15 cellular contexts compared by ENCODE assay signal in genomic region chr16:84999200-84999599, GRCh38. TPM values are rescaled to one million over a fixed set of nuclear protein-coding genes. Genes with fewer than 3 reads are reported as not detected.
DNase-seq lines count a peak whose midpoint lies in the region; ATAC-seq and TF ChIP-seq lines count a peak whose summit lies in the region.
"Had no signal": no experiment of that assay in that cellular context is flagged by ENCODE, and none has a peak within 500 bp of the region (broad histone marks: within the 10 kb centered on the region; RNA-seq: fewer than 3 reads in every experiment).

No MANE protein-coding gene starts in this region.

- no peak overlapping the region for H3K27ac Mint-ChIP-seq in T-helper 2 cell treated with Interferon-gamma antibody and Interleukin-4, amounts not matched to agents 5 μg/mL and 100 μg/mL, for 36 hours

- no peak overlapping the region for H4K91ac ChIP-seq in neuronal stem cell (ENCODE audit: low read depth, low read length, poor library complexity)

- no peak overlapping the region for H3K14ac ChIP-seq in neuronal stem cell (ENCODE audit: low read length)

- H3K9ac ChIP-seq in neuronal stem cell (ENCODE audit: low read depth, low read length, poor library complexity): no peak overlapping the region
- H3K9ac ChIP-seq: parathyroid adenoma, SK-N-SH had no signal

- H3K4ac ChIP-seq in neuronal stem cell (ENCODE audit: low read length): no peak overlapping the region

- no peaks in the 10 kb centered on the region for H3K27me3 ChIP-seq in RWPE2 (ENCODE audit: insufficient read depth, poor library complexity, severe bottlenecking)
- no peaks in the 10 kb centered on the region for H3K27me3 ChIP-seq in esophagus squamous epithelium
- H3K27me3 ChIP-seq in prostate gland (replicated peaks; ENCODE audit: insufficient read depth): no peaks in the 10 kb centered on the region
- H3K27me3 ChIP-seq in neuronal stem cell (ENCODE audit: control insufficient read depth in 3 of 3, insufficient read depth in 3 of 3, low read depth in 1 of 3, low read length in 3 of 3): no peaks in the 10 kb centered on the region
- H3K27me3 ChIP-seq: thyroid gland had no signal

- no peak for TF ChIP-seq POLR2A in esophagus squamous epithelium (IDR thresholded peaks at IDR 0.05)
- no peak for TF ChIP-seq POLR2A in prostate gland (IDR thresholded peaks at IDR 0.05)

- no peak overlapping the region for H2BK120ac ChIP-seq in neuronal stem cell (ENCODE audit: low read depth, low read length)

- H3K4me1 Mint-ChIP-seq in T-helper 2 cell treated with Interferon-gamma antibody and Interleukin-4, amounts not matched to agents 5 μg/mL and 100 μg/mL, for 36 hours (ENCODE audit: low read depth): peaks cover 16% of the 10 kb centered on the region

- no peaks in the 10 kb centered on the region for H3K9me3 Mint-ChIP-seq in T-helper 2 cell treated with Interferon-gamma antibody and Interleukin-4, amounts not matched to agents 5 μg/mL and 100 μg/mL, for 36 hours

- no peak overlapping the region for H3K18ac ChIP-seq in neuronal stem cell (ENCODE audit: low read length)

- H3K27me3 Mint-ChIP-seq in T-helper 2 cell treated with Interferon-gamma antibody and Interleukin-4, amounts not matched to agents 5 μg/mL and 100 μg/mL, for 36 hours (ENCODE audit: low read depth): no peaks in the 10 kb centered on the region

- H3K36me3 Mint-ChIP-seq in T-helper 2 cell treated with Interferon-gamma antibody and Interleukin-4, amounts not matched to agents 5 μg/mL and 100 μg/mL, for 36 hours (ENCODE audit: low read depth): peaks cover 19% of the 10 kb centered on the region

- H3K4me2 ChIP-seq in neuronal stem cell (ENCODE audit: insufficient read depth, low read length, poor library complexity, severe bottlenecking): no peak overlapping the region
- H3K4me2 ChIP-seq: SK-N-SH had no signal

- TF ChIP-seq CTCF in RWPE2 (IDR thresholded peaks at IDR 0.05; ENCODE audit: poor library complexity, severe bottlenecking): no peak
- TF ChIP-seq CTCF in esophagus squamous epithelium (IDR thresholded peaks at IDR 0.05): no peak
- TF ChIP-seq CTCF in prostate gland (IDR thresholded peaks at IDR 0.05): no peak

- no peak overlapping the region for H2AK5ac ChIP-seq in neuronal stem cell (ENCODE audit: low read depth, low read length)

- no peak overlapping the region for H2BK12ac ChIP-seq in neuronal stem cell (ENCODE audit: low read length)

- H3K36me3 ChIP-seq in RWPE2 (ENCODE audit: low read depth) (peaks cover 51% of the 10 kb centered on the region), esophagus squamous epithelium (peaks cover 0 to 13% (median under 1%) of the 10 kb centered on the region in 3 donors), prostate gland (no peaks in the 10 kb centered on the region), neuronal stem cell (replicated peaks in 1 of 2; ENCODE audit: control insufficient read depth in 2 of 2, insufficient read depth in 2 of 2, low read length in 2 of 2) (peaks cover 9 to 37% of the 10 kb centered on the region in 2 donors)
- H3K36me3 ChIP-seq: thyroid gland had no signal

- H4K8ac ChIP-seq in neuronal stem cell (ENCODE audit: low read depth, low read length): no peak overlapping the region

- peaks cover 75% of the 10 kb centered on the region for H3K4me1 ChIP-seq in RWPE2 (ENCODE audit: insufficient read depth, poor library complexity, severe bottlenecking)
- peaks cover 55 to 93% (median 85%) of the 10 kb centered on the region in 3 donors for H3K4me1 ChIP-seq in esophagus squamous epithelium
- H3K4me1 ChIP-seq in prostate gland (replicated peaks): peaks cover 42% of the 10 kb centered on the region
- H3K4me1 ChIP-seq in neuronal stem cell (ENCODE audit: control insufficient read depth in 2 of 2, insufficient read depth in 1 of 2, low read depth in 1 of 2, low read length in 2 of 2): peaks cover 5 to 17% of the 10 kb centered on the region in 2 donors

- peaks cover 2% of the 10 kb centered on the region for H3K79me1 ChIP-seq in neuronal stem cell (ENCODE audit: low read depth, low read length)

- H2AFZ ChIP-seq in neuronal stem cell (ENCODE audit: low read length): no peak overlapping the region
- H2AFZ ChIP-seq: parathyroid adenoma had no signal

- WGBS in esophagus squamous epithelium, 2 donors: 47 to 51% methylated on average over 3 of the region's 3 CpGs
- WGBS in prostate gland: 30% methylated on average over 3 of the region's 3 CpGs
- no CpG with 5 or more reads among the region's 3 CpGs for WGBS in neuronal stem cell (ENCODE audit: extremely low coverage in 2 of 2, insufficient read length in 2 of 2, insufficient replicate concordance in 1 of 2), 2 donors

- peak overlapping the region; percentile 99 for H3K27ac ChIP-seq in RWPE2 (ENCODE audit: poor library complexity, severe bottlenecking)
- H3K27ac ChIP-seq in esophagus squamous epithelium: peak overlapping the region; percentile 81 to 90 (median 82)
- peak overlapping the region; percentile 87 to 91 for H3K27ac ChIP-seq in prostate gland
- H3K27ac ChIP-seq in neuronal stem cell (replicated peaks; ENCODE audit: low read length): no peak overlapping the region
- H3K27ac ChIP-seq: parathyroid adenoma, thyroid gland had no signal

- H3K9me3 ChIP-seq in RWPE2 (ENCODE audit: severe bottlenecking) (no peaks in the 10 kb centered on the region), esophagus squamous epithelium (no peaks in the 10 kb centered on the region), prostate gland (no peaks in the 10 kb centered on the region), neuronal stem cell (replicated peaks in 1 of 2; ENCODE audit: control insufficient read depth in 2 of 2, insufficient read depth in 1 of 2, low read depth in 1 of 2, low read length in 2 of 2) (no peaks in the 10 kb centered on the region)
- H3K9me3 ChIP-seq: SK-N-SH, thyroid gland had no signal

- H2BK15ac ChIP-seq in neuronal stem cell (ENCODE audit: low read length): no peak overlapping the region

- no peak overlapping the region for H2BK5ac ChIP-seq in neuronal stem cell (ENCODE audit: low read length)

- H3K23ac ChIP-seq in neuronal stem cell (ENCODE audit: low read depth, low read length, poor library complexity): no peak overlapping the region

- intact Hi-C loops in esophagus squamous epithelium (cut with DNase I): no loop called here
- intact Hi-C loops in prostate gland (cut with DNase I): no loop called here

- H3K4me3 ChIP-seq in RWPE2 (ENCODE audit: severe bottlenecking) (no peak overlapping the region), esophagus squamous epithelium (no peak overlapping the region), prostate gland (no peak overlapping the region), neuronal stem cell (ENCODE audit: low read length in 2 of 2) (no peak overlapping the region)
- H3K4me3 ChIP-seq: coronary artery, thyroid gland had no signal

- in situ Hi-C loops in ACHN (cut with HindIII; ENCODE audit: low pct_ligation_motif_present, low pct_unique_long_range_greater_than_20kb, low sequenced_read_pairs): no loop called here

- DNase-seq in ACHN (peak; percentile 38), RWPE2 (ENCODE audit: low spot score) (no peak), esophagus squamous epithelium (lab: John Stamatoyannopoulos, UW) (no peak), prostate gland (ENCODE audit: low spot score) (no peak), NCI-H1417 treated with DMSO at 0.1 percent for 48 hours (lab: John Stamatoyannopoulos, UW) (no peak), neuronal stem cell (ENCODE audit: low spot score) (no peak), cerebellar cortex (ENCODE audit: low spot score) (no peak)
- no peak for DNase-seq in T-helper 2 cell treated with Interferon-gamma antibody and Interleukin-4, amounts not matched to agents 5 μg/mL and 100 μg/mL, for 36 hours (ENCODE audit: low spot score)
- DNase-seq: activated CD4-positive, CD25-positive, alpha-beta regulatory T cell; NCI-H1436; NCI-H774; SK-N-SH; thyroid gland had no signal

- ATAC-seq in RWPE2 (ENCODE audit: low read depth): no peak

- H3K4me3 Mint-ChIP-seq in T-helper 2 cell treated with Interferon-gamma antibody and Interleukin-4, amounts not matched to agents 5 μg/mL and 100 μg/mL, for 36 hours: no peak overlapping the region

RNA-seq across cellular contexts. Expression of gene ZDHHC7, which starts 12.1 kb away (rescaled TPM):
- total RNA-seq in esophagus squamous epithelium: 10 to 100 TPM; 31.2 to 41.2 (median 38.6) TPM
- 10 to 100 TPM; 64.6 TPM for total RNA-seq in prostate gland
- 32.5 TPM for polyA plus RNA-seq in neuronal stem cell (2013, experiment 1 of 2)
- polyA plus RNA-seq in neuronal stem cell (2013, experiment 2 of 2): 32.9 TPM

RNA-seq across cellular contexts. Expression of gene KIAA0513, which starts 28.4 kb away (rescaled TPM):
- total RNA-seq in esophagus squamous epithelium (10 to 100 TPM in 1 of 4 donors, 1 to 10 TPM in 3; 9.0 to 11.4 (median 9.7) TPM), prostate gland (10 to 100 TPM; 14.4 to 29.4 TPM)
- 4.4 TPM for polyA plus RNA-seq in neuronal stem cell (2013, experiment 1 of 2)
- 5.5 TPM for polyA plus RNA-seq in neuronal stem cell (2013, experiment 2 of 2)
